In genomic region chr2:42135381-42136312, GRCh38 we compare ENCODE assay signal across 1 cellular context.
TF ChIP-seq lines count a peak whose summit lies in the region.

No MANE protein-coding gene starts in this region.

TF ChIP-seq in HepG2, 621 proteins besides CTCF, POLR2A, EP300 and RAD21 (continued from another document and continues in another):
- TF ChIP-seq ZNF281 (CRISPR knock-in tag; IDR thresholded peaks at IDR 0.05; ENCODE audit: borderline replicate concordance) (peak; percentile 77; the same call in 1 of the 2 replicates), ZNF691 (CRISPR knock-in tag; IDR thresholded peaks at IDR 0.05; ENCODE audit: borderline replicate concordance, low read depth) (peak; percentile 28; the same call in 1 of the 2 replicates), LCORL (IDR thresholded peaks at IDR 0.05) (peak; percentile 8; the same call in 1 of the 2 replicates), LCORL (CRISPR knock-in tag; IDR thresholded peaks at IDR 0.05) (peak; percentile 91), ZNF740 (CRISPR knock-in tag; IDR thresholded peaks at IDR 0.05) (no peak), MED8 (CRISPR knock-in tag; IDR thresholded peaks at IDR 0.05; ENCODE audit: insufficient replicate concordance) (peak; percentile 100), TFDP2 (CRISPR knock-in tag; IDR thresholded peaks at IDR 0.05) (peak; percentile 56), RXRA (CRISPR knock-in tag; IDR thresholded peaks at IDR 0.05) (peak; percentile 85; the same call in 1 of the 2 replicates), MXD3 (CRISPR knock-in tag; IDR thresholded peaks at IDR 0.05) (no peak), DMTF1 (CRISPR knock-in tag; IDR thresholded peaks at IDR 0.05) (no peak), RERE (CRISPR knock-in tag; IDR thresholded peaks at IDR 0.05; ENCODE audit: low read depth) (peak; percentile 93), ETV5 (CRISPR knock-in tag; IDR thresholded peaks at IDR 0.05; ENCODE audit: borderline replicate concordance) (peak; percentile 100), DR1 (CRISPR knock-in tag; IDR thresholded peaks at IDR 0.05) (no peak), SIN3B (IDR thresholded peaks at IDR 0.05; ENCODE audit: low read length) (no peak), USF2 (IDR thresholded peaks at IDR 0.05; ENCODE audit: low read depth, low read length) (no peak), USF2 (CRISPR knock-in tag; IDR thresholded peaks at IDR 0.05; ENCODE audit: borderline replicate concordance) (no peak), YEATS4 (CRISPR knock-in tag; IDR thresholded peaks at IDR 0.05; ENCODE audit: borderline replicate concordance) (peak; percentile 56; the same call in 1 of the 2 replicates), KMT2A (CRISPR knock-in tag; IDR thresholded peaks at IDR 0.05) (peak; percentile 85; the same call in 1 of the 2 replicates), RFXANK (CRISPR knock-in tag; IDR thresholded peaks at IDR 0.05) (0 out of 2 replicates have a peak, but pooled peaks have one; percentile 40), KDM6A (CRISPR knock-in tag; IDR thresholded peaks at IDR 0.05; ENCODE audit: low read depth) (peak; percentile 87), ZEB1 (IDR thresholded peaks at IDR 0.05; ENCODE audit: insufficient replicate concordance, low read depth) (peak; percentile 43), CREM (IDR thresholded peaks at IDR 0.05) (peak; percentile 97), CREM (CRISPR knock-in tag; IDR thresholded peaks at IDR 0.05) (no peak), NR2F6 (IDR thresholded peaks at IDR 0.05) (peak; percentile 97), NR2F6 (CRISPR knock-in tag; IDR thresholded peaks at IDR 0.05) (peak; percentile 97), ZNF20 (CRISPR knock-in tag; IDR thresholded peaks at IDR 0.05) (no peak), MTA1 (CRISPR knock-in tag; IDR thresholded peaks at IDR 0.05; ENCODE audit: borderline replicate concordance) (peak; percentile 18; the same call in 1 of the 2 replicates), GZF1 (CRISPR knock-in tag; IDR thresholded peaks at IDR 0.05) (no peak), HNF1B (CRISPR knock-in tag; IDR thresholded peaks at IDR 0.05) (peak; percentile 99), ARNTL (CRISPR knock-in tag; IDR thresholded peaks at IDR 0.05) (peak; percentile 90), ZMYM4 (CRISPR knock-in tag; IDR thresholded peaks at IDR 0.05) (peak; percentile 75), CCDC6 (CRISPR knock-in tag; IDR thresholded peaks at IDR 0.05) (peak; percentile 91), TFAP4 (IDR thresholded peaks at IDR 0.05; ENCODE audit: borderline replicate concordance, low read depth) (peak; percentile 80; the same call in 1 of the 2 replicates), NR0B2 (CRISPR knock-in tag; IDR thresholded peaks at IDR 0.05) (no peak), FOXO1 (CRISPR knock-in tag; IDR thresholded peaks at IDR 0.05) (peak; percentile 99), ZNF564 (CRISPR knock-in tag; IDR thresholded peaks at IDR 0.05) (no peak; the same call in 1 of the 2 replicates), ZNF703 (CRISPR knock-in tag; IDR thresholded peaks at IDR 0.05; ENCODE audit: borderline replicate concordance) (no peak), NFIB (CRISPR knock-in tag; IDR thresholded peaks at IDR 0.05; ENCODE audit: borderline replicate concordance) (no peak), SP1 (IDR thresholded peaks at IDR 0.05) (no peak), SP1 (CRISPR knock-in tag; IDR thresholded peaks at IDR 0.05) (0 out of 2 replicates have a peak, but pooled peaks have one; percentile 24), FOSL2 (CRISPR knock-in tag; IDR thresholded peaks at IDR 0.05) (peak; percentile 92), DNMT3B (CRISPR knock-in tag; conservative IDR thresholded peaks at IDR 0.05) (peak; percentile 93; the same call in 1 of the 2 replicates), ONECUT2 (CRISPR knock-in tag; IDR thresholded peaks at IDR 0.05) (peak; percentile 71; the same call in 1 of the 2 replicates), NFYC (CRISPR knock-in tag; IDR thresholded peaks at IDR 0.05) (0 out of 2 replicates have a peak, but pooled peaks have one; percentile 36)
